ENCODE assay signal across 9 cellular contexts in the genomic region with DNA sequence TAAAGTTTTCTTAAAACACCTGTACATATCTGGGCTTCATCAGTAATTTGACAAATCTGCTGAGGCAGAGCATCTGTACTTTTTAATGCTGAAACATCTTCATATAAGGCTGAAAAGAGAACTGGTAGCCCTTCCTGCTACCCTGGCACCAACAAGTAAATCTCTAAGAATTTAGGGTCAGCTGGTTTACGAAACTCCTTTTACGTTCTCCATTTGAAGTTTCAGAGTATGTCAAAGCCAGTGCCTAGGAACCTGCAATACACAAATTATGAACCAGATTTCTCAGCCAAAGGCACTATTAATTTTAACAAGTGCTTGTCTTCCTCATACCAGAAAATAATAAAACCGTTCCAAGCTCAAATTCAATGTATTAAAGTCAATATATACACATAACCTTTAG. TPM values are rescaled to one million over a fixed set of nuclear protein-coding genes. Genes with fewer than 3 reads are reported as not detected.
DNase-seq lines count a peak whose midpoint lies in the region; ATAC-seq and TF ChIP-seq lines count a peak whose summit lies in the region.
"Had no signal": no experiment of that assay in that cellular context is flagged by ENCODE, and none has a peak within 500 bp of the region (broad histone marks: within the 10 kb centered on the region; RNA-seq: fewer than 3 reads in every experiment).

No MANE protein-coding gene starts in this region.

- ATAC-seq in HG02970 (IDR thresholded peaks at IDR 0.05; ENCODE audit: low FRiP score, unreplicated experiment), result no peak
- no peak for ATAC-seq in HG03457 (IDR thresholded peaks at IDR 0.05; ENCODE audit: unreplicated experiment)

- peaks cover 87% of the 10 kb centered on the region for H3K79me2 ChIP-seq in PC-9 (ENCODE audit: low read depth)

- H3K27me3 Mint-ChIP-seq in osteocyte (ENCODE audit: unreplicated experiment), result no peaks in the 10 kb centered on the region

- H3K4me1 ChIP-seq in BLaER1 treated with 17β-estradiol and CSF1 and Interleukin-3, amounts not matched to agents 10 nM and 100 nM, result peaks cover 37 to 57% (median 49%) of the 10 kb centered on the region in 10 experiments
- H3K4me1 ChIP-seq in PC-9 (replicated peaks; ENCODE audit: insufficient read depth), result peaks cover 52% of the 10 kb centered on the region
- peaks cover 45 to 57% (median 51%) of the 10 kb centered on the region in 4 donors for H3K4me1 ChIP-seq in esophagus muscularis mucosa

- H3K9ac ChIP-seq in BLaER1 treated with 17β-estradiol and CSF1 and Interleukin-3, amounts not matched to agents 10 nM and 100 nM, result peak overlapping the region in 10 of 11 experiments; percentile 12 to 100 (median 99); a peak in 16 of 22 replicates

- H3K9me3 ChIP-seq in BLaER1 treated with 17β-estradiol and CSF1 and Interleukin-3, amounts not matched to agents 10 nM and 100 nM (replicated peaks in 1 of 11), result no peaks in the 10 kb centered on the region
- H3K9me3 ChIP-seq in PC-9 (ENCODE audit: insufficient read depth, low read depth), result no peaks in the 10 kb centered on the region
- H3K9me3 ChIP-seq in esophagus muscularis mucosa, result no peaks in the 10 kb centered on the region

- TF ChIP-seq CTCF in PC-9 (conservative IDR thresholded peaks at IDR 0.05) (no peak), esophagus muscularis mucosa (IDR thresholded peaks at IDR 0.05) (no peak), osteocyte (IDR thresholded peaks at IDR 0.05) (no peak)

- H2AFZ ChIP-seq in PC-9, result no peak overlapping the region

- H3K4me3 Mint-ChIP-seq in osteocyte (ENCODE audit: unreplicated experiment), result peak overlapping the region; percentile 95

- H3K9me2 ChIP-seq in PC-9 (ENCODE audit: insufficient read depth), result no peaks in the 10 kb centered on the region

- H3K36me3 Mint-ChIP-seq in osteocyte (ENCODE audit: unreplicated experiment), result peaks cover 58% of the 10 kb centered on the region

- no peak for DNase-seq in PC-9
- no peak for DNase-seq in esophagus muscularis mucosa (ENCODE audit: extremely low spot score)
- no peak for DNase-seq in osteocyte (ENCODE audit: extremely low spot score, unreplicated experiment)
- no peak for DNase-seq in HEK293T (ENCODE audit: extremely low spot score)
- no peak for DNase-seq in GF-D8 (lab: John Stamatoyannopoulos, UW)
- DNase-seq: NCI-H526 treated with DMSO at 0.1 percent for 48 hours had no signal

- no TSS peak for BruUV-seq in PC-9 (replicated peaks; lab: Mats Ljungman, UMichigan)

- peak overlapping the region; percentile 71 to 96 (median 86) for H3K4me2 ChIP-seq in BLaER1 treated with 17β-estradiol and CSF1 and Interleukin-3, amounts not matched to agents 10 nM and 100 nM
- peak overlapping the region; percentile 99 for H3K4me2 ChIP-seq in PC-9

- no peak for TF ChIP-seq EP300 in esophagus muscularis mucosa (IDR thresholded peaks at IDR 0.05)

- H3K36me3 ChIP-seq in BLaER1 treated with 17β-estradiol and CSF1 and Interleukin-3, amounts not matched to agents 10 nM and 100 nM, result peaks cover 62 to 77% (median 75%) of the 10 kb centered on the region in 11 experiments
- H3K36me3 ChIP-seq in PC-9 (ENCODE audit: low read depth) (peaks cover 77% of the 10 kb centered on the region), esophagus muscularis mucosa (peaks cover 5 to 54% (median 27%) of the 10 kb centered on the region in 4 donors)

- no peaks in the 10 kb centered on the region for H3K27me3 ChIP-seq in BLaER1 treated with 17β-estradiol and CSF1 and Interleukin-3, amounts not matched to agents 10 nM and 100 nM
- H3K27me3 ChIP-seq in PC-9 (ENCODE audit: insufficient read depth, low read depth), result no peaks in the 10 kb centered on the region
- H3K27me3 ChIP-seq in esophagus muscularis mucosa, result no peaks in the 10 kb centered on the region

- CTCF ChIA-PET in PC-9 (lab: Charles Lee) (no interaction called here), HEK293T (lab: Yijun Ruan, JAX) (interaction anchor here (0.6 to 1.3 kb wide), 2 partner anchors 62 to 461 kb away, joined by 3 read pairs; no protein-coding TSS in a partner anchor)

- TF ChIP-seq POLR2A in esophagus muscularis mucosa (IDR thresholded peaks at IDR 0.05; ENCODE audit: low read depth), result no peak

- POLR2A ChIA-PET in PC-9 (lab: Charles Lee; ENCODE audit: unreplicated experiment), result interaction anchor here (0.5 to 1.5 kb wide), 5 partner anchors 8 to 172 kb away, joined by 3 to 14 read pairs (median 5); no protein-coding TSS in a partner anchor
- POLR2A ChIA-PET in HEK293T (lab: Yijun Ruan, JAX), result no interaction called here

- peak overlapping the region; percentile 11 to 96 (median 92); a peak in 17 of 20 replicates for H3K4me3 ChIP-seq in BLaER1 treated with 17β-estradiol and CSF1 and Interleukin-3, amounts not matched to agents 10 nM and 100 nM
- peak overlapping the region; percentile 96 for H3K4me3 ChIP-seq in PC-9
- H3K4me3 ChIP-seq in esophagus muscularis mucosa, result peak overlapping the region; percentile 78 to 94 (median 93)

- peak overlapping the region; percentile 99 for H3K27ac Mint-ChIP-seq in osteocyte (ENCODE audit: unreplicated experiment)

- peaks cover 52% of the 10 kb centered on the region for H3F3A ChIP-seq in PC-9 (ENCODE audit: insufficient read depth, low read depth)

- H4K20me1 ChIP-seq in BLaER1 treated with 17β-estradiol and CSF1 and Interleukin-3, amounts not matched to agents 10 nM and 100 nM, result peaks cover 76 to 87% (median 82%) of the 10 kb centered on the region in 11 experiments
- peaks cover 75% of the 10 kb centered on the region for H4K20me1 ChIP-seq in PC-9 (ENCODE audit: insufficient read depth)

- peaks cover 67% of the 10 kb centered on the region for H3K4me1 Mint-ChIP-seq in osteocyte (ENCODE audit: unreplicated experiment)

- peak overlapping the region; percentile 95 to 100 (median 99); a peak in 20 of 22 replicates for H3K27ac ChIP-seq in BLaER1 treated with 17β-estradiol and CSF1 and Interleukin-3, amounts not matched to agents 10 nM and 100 nM
- H3K27ac ChIP-seq in PC-9 (peak overlapping the region; percentile 100), esophagus muscularis mucosa (replicated peaks in 1 of 4) (peak overlapping the region; percentile 99 to 100 (median 100))

- intact Hi-C loops in PC-9 (cut with micrococcal nuclease; ENCODE audit: unreplicated experiment), result loop anchor here (5.0 kb wide), 2 partner anchors 216 to 461 kb away; no protein-coding TSS in a partner anchor
- intact Hi-C loops in esophagus muscularis mucosa (cut with DNase I), result loop anchor here (5.0 to 10.0 kb wide), 3 partner anchors 216 to 1946 kb away; a partner anchor contains a TSS

- WGBS in esophagus muscularis mucosa, result 23% methylated on average over 3 of the region's 3 CpGs

- H3K9me3 Mint-ChIP-seq in osteocyte (ENCODE audit: unreplicated experiment), result no peaks in the 10 kb centered on the region

TF ChIP-seq in HEK293T, 16 proteins besides CTCF, POLR2A, EP300 and RAD21:
- TF ChIP-seq SUZ12 (IDR thresholded peaks at IDR 0.05), result no peak
- TF ChIP-seq NFRKB (IDR thresholded peaks at IDR 0.05), result no peak
- no peak for TF ChIP-seq ARNT (IDR thresholded peaks at IDR 0.05)
- TF ChIP-seq LEF1 (IDR thresholded peaks at IDR 0.05; ENCODE audit: borderline replicate concordance), result no peak
- TF ChIP-seq L3MBTL2 (conservative IDR thresholded peaks at IDR 0.05), result no peak
- no peak for TF ChIP-seq FOXM1 (IDR thresholded peaks at IDR 0.05; ENCODE audit: borderline replicate concordance)
- TF ChIP-seq TARDBP (IDR thresholded peaks at IDR 0.05), result no peak
TF ChIP-seq in HEK293T: peak in this region for 0.

RNA-seq across cellular contexts. Expression of a gene that starts 3.8 kb away (rescaled TPM):
- total RNA-seq in PC-9 (2021), result 217 and 227 TPM in 2 replicates
- total RNA-seq in esophagus muscularis mucosa, result 100 to 1,000 TPM; 176 to 303 (median 225) TPM
- 208 and 233 TPM in 2 replicates for total RNA-seq in osteocyte
